Comparison of ENCODE assay signal across 28 cellular contexts in the genomic region with DNA sequence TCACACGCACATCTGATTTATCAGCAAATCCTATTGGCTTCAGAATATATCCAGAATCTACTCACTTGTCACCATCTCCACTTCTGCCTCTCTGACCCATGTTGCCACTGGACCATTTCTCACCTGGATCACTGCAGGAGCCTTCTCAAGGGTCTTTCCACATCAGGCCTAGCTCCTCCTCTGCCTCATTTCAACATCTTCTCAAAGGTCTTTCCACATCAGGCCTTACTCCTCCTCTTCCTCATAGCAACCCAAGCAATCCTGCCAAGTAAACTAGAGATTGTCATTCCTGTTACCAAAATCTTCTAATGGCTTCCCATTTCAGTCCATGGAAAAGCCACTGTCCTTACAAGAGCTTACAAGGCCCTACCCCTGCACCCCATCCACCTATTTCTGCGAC.
"Had no signal": no experiment of that assay in that cellular context is flagged by ENCODE, and none has a peak within 500 bp of the region (broad histone marks: within the 10 kb centered on the region; RNA-seq: fewer than 3 reads in every experiment).

No MANE protein-coding gene starts in this region.

- H3K9me3 Mint-ChIP-seq: activated naive CD4-positive, alpha-beta T cell treated with anti-CD3 and anti-CD28 coated beads, Interleukin-2, amount 50 U/mL, for 24 hours; activated T-cell treated with anti-CD3 and anti-CD28 coated beads, Interleukin-2, amount 50 U/mL, for 24 hours; activated T-helper 1 cell treated with anti-CD3 and anti-CD28 coated beads, Interleukin-12 subunit alpha, Interleukin-12 subunit beta, Interleukin-2, Interleukin-4 antibody, amounts not matched to agents 30 ng/mL and 10 ng/mL and 1 ng/mL, durations not matched to agents 14 hours and 24 hours and 36 hours; central memory CD8-positive, alpha-beta T cell; T-cell had no signal

- H3K27me3 ChIP-seq: ascending aorta, body of pancreas had no signal

- H3K4me1 ChIP-seq: ascending aorta, body of pancreas had no signal

- H3K36me3 ChIP-seq: ascending aorta, WERI-Rb-1 had no signal

- DNase-seq: activated CD4-positive, alpha-beta T cell treated with anti-CD3 and anti-CD28 coated beads for 4 hours; activated CD4-positive, alpha-beta T cell treated with anti-CD3 and anti-CD28 coated beads, Interleukin-2, amount 50 U/mL, for 4 hours; activated CD8-positive, alpha-beta memory T cell treated with anti-CD3 and anti-CD28 coated beads, Interleukin-2, amount 10 ng/mL, durations not matched to agents 7 days and 5 days; activated effector memory CD4-positive, alpha-beta T cell treated with Interleukin-2 at 50 U/mL for 16 hours; activated naive CD4-positive, alpha-beta T cell; activated T-cell treated with anti-CD3 and anti-CD28 coated beads, Interleukin-2, amount 50 U/mL, for 24 hours; amniotic stem cell; body of pancreas; Kasumi-1; KBM-7; MV-4-11; NCI-H1092 treated with DMSO at 0.1 percent for 48 hours; NCI-H1417 treated with DMSO at 0.1 percent for 48 hours; NCI-H1694; NCI-H2029; NCI-H2107; NCI-H226; NCI-H510A; NCI-H69; NK-92 treated with Interleukin-12 subunit alpha and Interleukin-12 subunit beta, amount 100 ng/mL, for 24 hours; PC-9; SHP77 treated with DMSO at 0.1 percent for 48 hours; T-cell; WERI-Rb-1 had no signal

- ATAC-seq: activated CD8-positive, alpha-beta memory T cell treated with anti-CD3 and anti-CD28 coated beads, Interleukin-2, amount 10 ng/mL, durations not matched to agents 7 days and 5 days; body of pancreas; T-cell had no signal

- H3K4me3 ChIP-seq: ascending aorta, body of pancreas, PC-9 had no signal

- H3K27ac Mint-ChIP-seq: activated CD8-positive, alpha-beta memory T cell treated with anti-CD3 and anti-CD28 coated beads, Interleukin-2, amount 10 ng/mL, durations not matched to agents 7 days and 5 days; activated naive CD4-positive, alpha-beta T cell treated with anti-CD3 and anti-CD28 coated beads, Interleukin-2, amount 50 U/mL, for 24 hours; activated T-cell treated with anti-CD3 and anti-CD28 coated beads, Interleukin-2, amount 50 U/mL, for 24 hours; activated T-helper 1 cell treated with anti-CD3 and anti-CD28 coated beads, Interleukin-12 subunit alpha, Interleukin-12 subunit beta, Interleukin-2, Interleukin-4 antibody, amounts not matched to agents 30 ng/mL and 10 ng/mL and 1 ng/mL, durations not matched to agents 14 hours and 24 hours and 36 hours; T-cell had no signal

- H3K36me3 Mint-ChIP-seq: activated CD8-positive, alpha-beta memory T cell treated with anti-CD3 and anti-CD28 coated beads, Interleukin-2, amount 10 ng/mL, durations not matched to agents 7 days and 5 days; activated naive CD4-positive, alpha-beta T cell treated with anti-CD3 and anti-CD28 coated beads, Interleukin-2, amount 50 U/mL, for 24 hours; T-cell had no signal

- H3K4me2 ChIP-seq: PC-9 had no signal

- H3K4me3 Mint-ChIP-seq: activated CD8-positive, alpha-beta memory T cell treated with anti-CD3 and anti-CD28 coated beads, Interleukin-2, amount 10 ng/mL, durations not matched to agents 7 days and 5 days; activated naive CD4-positive, alpha-beta T cell treated with anti-CD3 and anti-CD28 coated beads, Interleukin-2, amount 50 U/mL, for 24 hours; activated T-cell treated with anti-CD3 and anti-CD28 coated beads, Interleukin-2, amount 50 U/mL, for 24 hours; activated T-helper 1 cell treated with anti-CD3 and anti-CD28 coated beads, Interleukin-12 subunit alpha, Interleukin-12 subunit beta, Interleukin-2, Interleukin-4 antibody, amounts not matched to agents 30 ng/mL and 10 ng/mL and 1 ng/mL, durations not matched to agents 14 hours and 24 hours and 36 hours; central memory CD8-positive, alpha-beta T cell; T-cell had no signal

- H2AFZ ChIP-seq: PC-9 had no signal

- H3K27ac ChIP-seq: ascending aorta, body of pancreas, PC-9, WERI-Rb-1 had no signal

- H3K4me1 Mint-ChIP-seq: activated CD8-positive, alpha-beta memory T cell treated with anti-CD3 and anti-CD28 coated beads, Interleukin-2, amount 10 ng/mL, durations not matched to agents 7 days and 5 days; activated naive CD4-positive, alpha-beta T cell treated with anti-CD3 and anti-CD28 coated beads, Interleukin-2, amount 50 U/mL, for 24 hours; central memory CD8-positive, alpha-beta T cell; T-cell had no signal
